In the genomic region with DNA sequence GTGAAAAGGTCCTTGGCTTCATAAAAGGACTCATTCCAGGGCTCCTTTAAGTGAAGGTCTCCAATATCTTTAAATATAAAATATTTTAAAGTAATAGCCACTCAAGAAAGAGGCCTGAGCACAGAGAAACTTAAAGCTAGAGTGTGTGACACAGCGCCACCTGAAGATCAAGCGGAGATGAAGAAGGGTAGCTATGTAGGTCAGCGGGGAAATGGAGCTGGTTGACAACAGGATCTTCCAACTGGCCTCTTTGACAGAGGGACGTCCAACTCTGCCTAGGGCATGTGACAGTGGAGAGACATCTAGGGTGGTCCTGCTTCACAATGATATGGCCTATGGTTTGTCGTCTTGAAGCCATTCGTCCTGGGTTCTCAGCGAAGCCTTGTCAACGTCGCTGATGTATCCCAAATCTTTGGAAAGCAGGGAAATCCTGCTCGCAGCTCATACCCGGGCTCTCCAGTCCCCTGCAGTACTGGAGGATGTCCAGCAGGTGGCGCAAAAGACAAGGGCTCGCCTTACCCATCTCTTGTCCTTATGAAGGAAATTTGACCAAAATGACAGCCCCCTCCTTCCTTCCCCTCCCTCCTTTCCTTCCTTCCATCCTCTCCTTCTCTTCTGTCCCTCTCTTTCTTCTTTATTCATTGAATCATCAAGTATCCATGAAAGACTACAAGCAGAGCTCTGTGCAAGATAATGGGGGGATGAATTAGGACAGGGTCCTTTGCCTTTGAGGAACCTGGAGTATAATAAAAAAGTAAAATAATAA, we compare ENCODE assay signal across 8 cellular contexts. TPM values are rescaled to one million over a fixed set of nuclear protein-coding genes. Genes with fewer than 3 reads are reported as not detected.
DNase-seq lines count a peak whose midpoint lies in the region; ATAC-seq and TF ChIP-seq lines count a peak whose summit lies in the region.

No MANE protein-coding gene starts in this region.

- H3K27ac Mint-ChIP-seq in chondrocyte (ENCODE audit: unreplicated experiment): no peak overlapping the region

- TF ChIP-seq CTCF in AG09309 (IDR thresholded peaks at IDR 0.05; ENCODE audit: control insufficient read depth, insufficient read depth, low read depth, low read length, missing control alignments): peak; percentile 99
- peak; percentile 97 for TF ChIP-seq CTCF in chondrocyte (IDR thresholded peaks at IDR 0.05)

- DNase-seq in AG09309 (ENCODE audit: low read depth) (no peak), NCI-H146 (lab: John Stamatoyannopoulos, UW) (peak; percentile 55), chondrocyte (ENCODE audit: low spot score) (no peak), left kidney (ENCODE audit: low read depth, low spot score) (peak; percentile 81)
- peak; percentile 33 for DNase-seq in activated CD4-positive, alpha-beta T cell treated with anti-CD3 and anti-CD28 coated beads for 1 hour
- DNase-seq in stimulated activated CD4-positive, alpha-beta T cell treated with anti-CD3 and anti-CD28 coated beads, Interleukin-4, amount 100 ng/mL, for 48 hours (ENCODE audit: low read depth in 2 of 2): peak; percentile 47 to 58

- H3K9me3 Mint-ChIP-seq in chondrocyte (ENCODE audit: low read depth): no peaks in the 10 kb centered on the region

- H3K36me3 Mint-ChIP-seq in chondrocyte (ENCODE audit: low read depth): no peaks in the 10 kb centered on the region

- H3K4me3 ChIP-seq in AG09309 (ENCODE audit: control insufficient read depth, low read depth, low read length): no peak overlapping the region

- H3K27me3 Mint-ChIP-seq in chondrocyte (ENCODE audit: low read depth): no peaks in the 10 kb centered on the region

- H3K4me1 Mint-ChIP-seq in chondrocyte (ENCODE audit: low read depth): peaks cover 13% of the 10 kb centered on the region

- ATAC-seq in GM18498 (IDR thresholded peaks at IDR 0.05; ENCODE audit: unreplicated experiment): peak; percentile 57
- ATAC-seq in GM21528 (IDR thresholded peaks at IDR 0.05; ENCODE audit: low FRiP score, unreplicated experiment): no peak

- H3K4me3 Mint-ChIP-seq in chondrocyte (ENCODE audit: unreplicated experiment): peak overlapping the region; percentile 34

RNA-seq across cellular contexts. Expression of a gene that starts 59.6 kb away (rescaled TPM):
- total RNA-seq in chondrocyte: 1.7 to 1.8 TPM (median 1.7 TPM) in 3 replicates

Comparison
In these comparisons a context has a peak if more than half of its experiments do, and no peak if none do; other contexts are left out.
1. DNase-seq: peak in NCI-H146 (single experiment), activated CD4-positive, alpha-beta T cell treated with anti-CD3 and anti-CD28 coated beads for 1 hour (single experiment), left kidney (single experiment) and stimulated activated CD4-positive, alpha-beta T cell treated with anti-CD3 and anti-CD28 coated beads, Interleukin-4, amount 100 ng/mL, for 48 hours (2 of 2); none in AG09309 (single experiment) and chondrocyte (single experiment).